Comparison of ENCODE assay signal across 1 cellular context in genomic region chr14:73802431-73803188, GRCh38.
TF ChIP-seq lines count a peak whose summit lies in the region.

No MANE protein-coding gene starts in this region.

TF ChIP-seq in HepG2, 621 proteins besides CTCF, POLR2A, EP300 and RAD21 (continued from another document and continues in another):
- TF ChIP-seq LCORL (IDR thresholded peaks at IDR 0.05) (no peak), LCORL (CRISPR knock-in tag; IDR thresholded peaks at IDR 0.05) (peak; percentile 47), ATF7-NPFF (CRISPR knock-in tag; IDR thresholded peaks at IDR 0.05; ENCODE audit: low read depth) (no peak), ZFY (CRISPR knock-in tag; IDR thresholded peaks at IDR 0.05) (peak; percentile 82), HMGXB4 (CRISPR knock-in tag; IDR thresholded peaks at IDR 0.05; ENCODE audit: borderline replicate concordance in 1 of 2, low read depth in 1 of 2) (peak in 1 of 2 experiments; percentile 63; a peak in 1 of 4 replicates), ZNF335 (CRISPR knock-in tag; IDR thresholded peaks at IDR 0.05) (peak; percentile 35; the same call in 1 of the 2 replicates), PHF20 (CRISPR knock-in tag; IDR thresholded peaks at IDR 0.05) (peak; percentile 39; the same call in 1 of the 2 replicates), BRCA1 (CRISPR knock-in tag; IDR thresholded peaks at IDR 0.05) (no peak), TBL1XR1 (IDR thresholded peaks at IDR 0.05; ENCODE audit: borderline replicate concordance, low read length, partially characterized antibody) (no peak), ZNF124 (CRISPR knock-in tag; IDR thresholded peaks at IDR 0.05) (no peak), ZNF24 (IDR thresholded peaks at IDR 0.05) (no peak), THRA (CRISPR knock-in tag; IDR thresholded peaks at IDR 0.05; ENCODE audit: borderline replicate concordance) (no peak), ZMYM3 (CRISPR knock-in tag; IDR thresholded peaks at IDR 0.05) (0 out of 2 replicates have a peak, but pooled peaks have one; percentile 25), THAP8 (CRISPR knock-in tag; IDR thresholded peaks at IDR 0.05; ENCODE audit: borderline replicate concordance) (no peak), ZNF142 (CRISPR knock-in tag; IDR thresholded peaks at IDR 0.05) (0 out of 2 replicates have a peak, but pooled peaks have one; percentile 31), ZBTB34 (CRISPR knock-in tag; IDR thresholded peaks at IDR 0.05) (no peak), HDAC2 (CRISPR knock-in tag; IDR thresholded peaks at IDR 0.05) (peak; percentile 24; the same call in 1 of the 2 replicates), NCOR1 (IDR thresholded peaks at IDR 0.05; ENCODE audit: borderline replicate concordance, low read length) (no peak), ZNF704 (CRISPR knock-in tag; IDR thresholded peaks at IDR 0.05; ENCODE audit: borderline replicate concordance) (no peak), ZBTB1 (CRISPR knock-in tag; IDR thresholded peaks at IDR 0.05; ENCODE audit: borderline replicate concordance) (no peak), GABPB1 (CRISPR knock-in tag; IDR thresholded peaks at IDR 0.05) (peak; percentile 67), SKIL (CRISPR knock-in tag; IDR thresholded peaks at IDR 0.05; ENCODE audit: borderline replicate concordance) (no peak), ZNF589 (CRISPR knock-in tag; conservative IDR thresholded peaks at IDR 0.05) (no peak), NFRKB (IDR thresholded peaks at IDR 0.05) (no peak), ZEB1 (IDR thresholded peaks at IDR 0.05; ENCODE audit: insufficient replicate concordance, low read depth) (no peak), HIVEP1 (CRISPR knock-in tag; IDR thresholded peaks at IDR 0.05) (no peak), DMTF1 (CRISPR knock-in tag; IDR thresholded peaks at IDR 0.05) (no peak), ZNF577 (CRISPR knock-in tag; IDR thresholded peaks at IDR 0.05; ENCODE audit: borderline replicate concordance, low read depth) (no peak), NR2F2 (IDR thresholded peaks at IDR 0.05; ENCODE audit: borderline replicate concordance, low read depth) (no peak), SAP130 (CRISPR knock-in tag; IDR thresholded peaks at IDR 0.05; ENCODE audit: low read depth) (peak; percentile 54; the same call in 1 of the 2 replicates), ERF (CRISPR knock-in tag; IDR thresholded peaks at IDR 0.05) (peak; percentile 45; the same call in 1 of the 2 replicates), ZFP36L1 (CRISPR knock-in tag; IDR thresholded peaks at IDR 0.05) (no peak), NCOA1 (CRISPR knock-in tag; IDR thresholded peaks at IDR 0.05) (no peak), ZNF687 (CRISPR knock-in tag; IDR thresholded peaks at IDR 0.05) (peak; percentile 88), NKX3-1 (CRISPR knock-in tag; IDR thresholded peaks at IDR 0.05) (no peak)
